In the genomic region with DNA sequence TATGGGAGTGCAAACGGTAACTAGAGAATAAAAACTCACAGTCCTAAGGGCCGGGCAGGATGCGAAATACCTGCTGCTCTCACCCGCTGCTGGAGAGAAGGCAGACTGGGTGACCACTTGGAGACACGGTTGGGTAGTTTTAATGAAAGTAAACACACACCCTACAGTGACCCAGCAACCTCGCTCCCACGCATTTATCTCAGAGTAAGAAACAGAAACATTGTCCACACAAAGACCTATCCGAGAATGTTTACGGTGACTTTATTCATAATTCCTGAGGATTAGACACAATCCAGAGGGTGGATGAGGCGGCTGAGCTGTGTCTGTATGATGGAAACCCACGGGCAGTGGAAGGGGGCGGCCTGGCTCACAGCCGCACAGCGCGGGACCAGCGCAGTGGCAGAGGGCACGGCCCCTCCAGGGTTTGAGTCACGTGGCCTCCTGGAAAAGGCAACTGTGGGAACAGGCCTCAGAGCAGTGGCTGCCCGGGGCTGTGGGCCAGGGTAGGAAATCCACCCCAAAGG, we compare ENCODE assay signal across 7 cellular contexts.
DNase-seq lines count a peak whose midpoint lies in the region; ATAC-seq and TF ChIP-seq lines count a peak whose summit lies in the region.

No MANE protein-coding gene starts in this region.

- ATAC-seq in GM18870 (IDR thresholded peaks at IDR 0.05; ENCODE audit: unreplicated experiment) (peak; percentile 66), HG02763 (IDR thresholded peaks at IDR 0.05; ENCODE audit: unreplicated experiment) (peak; percentile 61)

- CTCF ChIA-PET in RWPE1 (lab: Yijun Ruan, JAX): no interaction called here

- peak overlapping the region; percentile 27; the same call in 1 of the 2 replicates for H3K27ac ChIP-seq in RWPE1

- TF ChIP-seq CTCF in RWPE1 (conservative IDR thresholded peaks at IDR 0.05; ENCODE audit: low read depth) (no peak), progenitor cell of endocrine pancreas (IDR thresholded peaks at IDR 0.05; ENCODE audit: unreplicated experiment) (no peak), glutamatergic neuron (IDR thresholded peaks at IDR 0.05; ENCODE audit: partially characterized antibody, unreplicated experiment) (no peak)

- H3K4me1 Mint-ChIP-seq in progenitor cell of endocrine pancreas (ENCODE audit: low read depth) (peaks cover 3% of the 10 kb centered on the region), glutamatergic neuron (ENCODE audit: low read depth, unreplicated experiment) (peaks cover 6% of the 10 kb centered on the region)

- POLR2A ChIA-PET in RWPE1 (lab: Yijun Ruan, JAX; ENCODE audit: low non-redundant PET): no interaction called here

- H3K36me3 Mint-ChIP-seq in progenitor cell of endocrine pancreas (ENCODE audit: insufficient read depth): peaks cover 12% of the 10 kb centered on the region
- peaks cover 18% of the 10 kb centered on the region for H3K36me3 Mint-ChIP-seq in glutamatergic neuron (ENCODE audit: unreplicated experiment)

- H3K27ac Mint-ChIP-seq in progenitor cell of endocrine pancreas (peak overlapping the region; percentile 71), glutamatergic neuron (ENCODE audit: unreplicated experiment) (no peak overlapping the region)

- no peak for DNase-seq in RWPE1 (ENCODE audit: low spot score)
- no peak for DNase-seq in progenitor cell of endocrine pancreas (ENCODE audit: low spot score, unreplicated experiment)
- no peak for DNase-seq in activated gamma-delta T cell (lab: John Stamatoyannopoulos, UW)
- DNase-seq in glutamatergic neuron: no peak
- no peak for DNase-seq in NCI-H1694 treated with DMSO at 0.1 percent for 48 hours (lab: John Stamatoyannopoulos, UW)

- peaks cover 3% of the 10 kb centered on the region for H3K9me3 Mint-ChIP-seq in progenitor cell of endocrine pancreas (ENCODE audit: low read depth)
- peaks cover 10% of the 10 kb centered on the region for H3K9me3 Mint-ChIP-seq in glutamatergic neuron (ENCODE audit: unreplicated experiment)

- H3K27me3 Mint-ChIP-seq in progenitor cell of endocrine pancreas: no peaks in the 10 kb centered on the region
- peaks cover 10% of the 10 kb centered on the region for H3K27me3 Mint-ChIP-seq in glutamatergic neuron (ENCODE audit: unreplicated experiment)

- no peak overlapping the region for H3K4me3 Mint-ChIP-seq in progenitor cell of endocrine pancreas (ENCODE audit: low read depth)
- no peak overlapping the region for H3K4me3 Mint-ChIP-seq in glutamatergic neuron (ENCODE audit: unreplicated experiment)
